In the genomic region with DNA sequence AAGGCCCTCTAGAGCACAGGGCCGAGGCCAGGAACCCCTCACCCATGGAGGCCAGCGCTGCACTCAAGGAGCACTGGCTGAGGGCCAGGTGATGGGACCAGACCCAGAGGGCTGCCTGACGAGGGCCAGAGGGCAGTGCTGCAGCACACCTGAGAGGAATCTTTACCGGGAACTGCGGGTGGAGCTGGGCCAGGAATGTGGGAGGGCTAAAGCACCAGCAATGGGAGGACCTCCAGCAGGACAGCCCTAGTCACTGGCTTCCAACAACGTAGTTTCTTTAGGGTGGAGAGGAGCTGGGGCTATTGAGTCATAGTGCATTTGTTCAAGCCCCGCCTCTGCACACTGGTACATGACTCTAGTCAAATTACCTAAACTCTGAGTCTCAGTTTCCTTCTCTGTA, we compare ENCODE assay signal across 13 cellular contexts.
DNase-seq lines count a peak whose midpoint lies in the region; ATAC-seq and TF ChIP-seq lines count a peak whose summit lies in the region.
"Had no signal": no experiment of that assay in that cellular context is flagged by ENCODE, and none has a peak within 500 bp of the region (broad histone marks: within the 10 kb centered on the region; RNA-seq: fewer than 3 reads in every experiment).

No MANE protein-coding gene starts in this region.

- H3K27ac Mint-ChIP-seq in CD8-positive, alpha-beta memory T cell: no peak overlapping the region
- no peak overlapping the region for H3K27ac Mint-ChIP-seq in mesothelial cell of epicardium

- H3K9me3 Mint-ChIP-seq in CD8-positive, alpha-beta memory T cell: no peaks in the 10 kb centered on the region
- H3K9me3 Mint-ChIP-seq in mesothelial cell of epicardium: no peaks in the 10 kb centered on the region

- no peaks in the 10 kb centered on the region for H3K36me3 ChIP-seq in CD8-positive, alpha-beta memory T cell (ENCODE audit: insufficient read depth, low read length)
- no peaks in the 10 kb centered on the region for H3K36me3 ChIP-seq in ascending aorta
- H3K36me3 ChIP-seq: gastroesophageal sphincter had no signal

- no peaks in the 10 kb centered on the region for H3K27me3 ChIP-seq in CD8-positive, alpha-beta memory T cell (ENCODE audit: insufficient read depth, low read length, poor library complexity, severe bottlenecking)
- no peaks in the 10 kb centered on the region for H3K27me3 ChIP-seq in ascending aorta
- H3K27me3 ChIP-seq: gastroesophageal sphincter had no signal

- ATAC-seq in GM21390 (IDR thresholded peaks at IDR 0.05; ENCODE audit: unreplicated experiment): peak; percentile 36
- ATAC-seq in HG03342 (IDR thresholded peaks at IDR 0.05; ENCODE audit: unreplicated experiment): peak; percentile 44
- ATAC-seq: gastroesophageal sphincter had no signal

- H3K27ac ChIP-seq in epithelial cell of prostate (no peak overlapping the region), ascending aorta (no peak overlapping the region)
- no peak overlapping the region for H3K27ac ChIP-seq in CD8-positive, alpha-beta memory T cell (ENCODE audit: low read depth, low read length)
- H3K27ac ChIP-seq: gastroesophageal sphincter had no signal

- CTCF ChIA-PET in CD8-positive, alpha-beta memory T cell (lab: Charles Lee): no interaction called here

- H3K9me3 ChIP-seq in CD8-positive, alpha-beta memory T cell (ENCODE audit: low read length): no peaks in the 10 kb centered on the region
- peaks cover 0 to 5% of the 10 kb centered on the region in 2 donors for H3K9me3 ChIP-seq in ascending aorta

- no peaks in the 10 kb centered on the region for H3K4me1 Mint-ChIP-seq in CD8-positive, alpha-beta memory T cell
- H3K4me1 Mint-ChIP-seq in mesothelial cell of epicardium: no peaks in the 10 kb centered on the region

- intact Hi-C loops in ascending aorta (cut with DNase I): no loop called here

- peaks cover 0 to 2% of the 10 kb centered on the region in 2 donors for H3K27me3 Mint-ChIP-seq in CD8-positive, alpha-beta memory T cell
- H3K27me3 Mint-ChIP-seq in mesothelial cell of epicardium (ENCODE audit: low read depth): no peaks in the 10 kb centered on the region

- POLR2A ChIA-PET in CD8-positive, alpha-beta memory T cell (lab: Charles Lee): no interaction called here

- DNase-seq in ELF-1 (ENCODE audit: low read depth, low spot score): peak; percentile 78
- DNase-seq in epithelial cell of prostate (ENCODE audit: low read depth, low spot score): peak; percentile 59
- DNase-seq in CD8-positive, alpha-beta memory T cell: no peak
- no peak for DNase-seq in mesothelial cell of epicardium (ENCODE audit: low spot score in 2 of 2, unreplicated experiment in 2 of 2)
- DNase-seq in ascending aorta (ENCODE audit: low spot score in 2 of 2): no peak
- no peak for DNase-seq in hippocampal formation (lab: John Stamatoyannopoulos, UW)
- DNase-seq: activated CD4-positive, CD25-positive, alpha-beta regulatory T cell; activated effector memory CD4-positive, alpha-beta T cell treated with anti-CD3 and anti-CD28 coated beads, Interleukin-2, amount 50 U/mL, for 16 hours; DMS79; NCI-H1436 treated with DMSO at 0.1 percent for 48 hours had no signal

- H3K36me3 Mint-ChIP-seq in CD8-positive, alpha-beta memory T cell: peaks cover 0 to 3% (median 0%) of the 10 kb centered on the region in 3 donors
- no peaks in the 10 kb centered on the region for H3K36me3 Mint-ChIP-seq in mesothelial cell of epicardium

- no peaks in the 10 kb centered on the region for H3K4me1 ChIP-seq in CD8-positive, alpha-beta memory T cell (ENCODE audit: insufficient read depth, low read length)
- H3K4me1 ChIP-seq in ascending aorta: no peaks in the 10 kb centered on the region
- H3K4me1 ChIP-seq: gastroesophageal sphincter had no signal

- TF ChIP-seq CTCF in mesothelial cell of epicardium (IDR thresholded peaks at IDR 0.05; ENCODE audit: unreplicated experiment): no peak
- TF ChIP-seq CTCF in ascending aorta (IDR thresholded peaks at IDR 0.05): no peak

- no peak overlapping the region for H3K4me3 ChIP-seq in CD8-positive, alpha-beta memory T cell (ENCODE audit: low read length)
- no peak overlapping the region for H3K4me3 ChIP-seq in ascending aorta
- H3K4me3 ChIP-seq: gastroesophageal sphincter had no signal

- no peak overlapping the region for H3K4me3 Mint-ChIP-seq in CD8-positive, alpha-beta memory T cell
- H3K4me3 Mint-ChIP-seq in mesothelial cell of epicardium: no peak overlapping the region

Comparison
In these comparisons a context has a peak if more than half of its experiments do, and no peak if none do; other contexts are left out.
1. DNase-seq: peak in ELF-1 (single experiment) and epithelial cell of prostate (single experiment); none in CD8-positive, alpha-beta memory T cell (0 of 5), mesothelial cell of epicardium (0 of 2), ascending aorta (0 of 2) and hippocampal formation (0 of 2).